Comparison of ENCODE assay signal across 9 cellular contexts in the genomic region with DNA sequence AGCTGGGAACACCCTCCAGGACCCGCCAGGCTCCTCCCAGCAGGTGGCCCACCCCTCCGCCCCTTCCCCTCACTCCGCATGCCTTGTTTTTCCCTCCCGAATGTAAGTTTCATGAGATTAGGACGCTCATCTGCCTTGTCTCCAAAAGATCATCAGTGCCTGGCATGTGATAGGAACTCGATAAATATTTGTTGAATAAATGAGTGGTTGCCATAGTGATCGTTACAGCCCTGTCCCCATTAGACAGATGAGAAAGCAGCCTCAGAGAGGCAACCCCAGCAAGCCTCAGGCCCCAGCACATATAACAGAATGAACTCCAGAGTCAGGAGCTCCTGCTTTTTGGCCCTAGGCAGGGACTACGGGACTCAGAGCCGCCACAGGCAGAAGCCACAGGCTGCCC. TPM values are rescaled to one million over a fixed set of nuclear protein-coding genes. Genes with fewer than 3 reads are reported as not detected.
DNase-seq lines count a peak whose midpoint lies in the region; ATAC-seq and TF ChIP-seq lines count a peak whose summit lies in the region.
"Had no signal": no experiment of that assay in that cellular context is flagged by ENCODE, and none has a peak within 500 bp of the region (broad histone marks: within the 10 kb centered on the region; RNA-seq: fewer than 3 reads in every experiment).

No MANE protein-coding gene starts in this region.

- H3K4me2 ChIP-seq in hepatocyte, result no peak overlapping the region

- H3K9me3 ChIP-seq in hepatocyte (ENCODE audit: low read depth), result no peaks in the 10 kb centered on the region
- H3K9me3 ChIP-seq in stomach smooth muscle (ENCODE audit: control insufficient read depth in 2 of 2, low read length in 2 of 2), result no peaks in the 10 kb centered on the region

- H3K4me3 ChIP-seq in hepatocyte (no peak overlapping the region), stomach smooth muscle (ENCODE audit: low read length in 2 of 2) (peak overlapping the region in 1 of 2 donors; percentile 52)

- no peak for ATAC-seq in GM21786 (IDR thresholded peaks at IDR 0.05; ENCODE audit: unreplicated experiment)

- H3K4me1 ChIP-seq in hepatocyte (ENCODE audit: insufficient read depth) (peaks cover 27% of the 10 kb centered on the region), stomach smooth muscle (ENCODE audit: control insufficient read depth, insufficient read depth, low read length) (peaks cover 59% of the 10 kb centered on the region)

- peak overlapping the region; percentile 65 to 69 for H3K9ac ChIP-seq in stomach smooth muscle (ENCODE audit: low read length in 2 of 2)

- no peak for TF ChIP-seq CTCF in hepatocyte (IDR thresholded peaks at IDR 0.05; ENCODE audit: poor library complexity)
- no peak for TF ChIP-seq CTCF in type B pancreatic cell (conservative IDR thresholded peaks at IDR 0.05)

- peak overlapping the region; percentile 16 for H3K27ac Mint-ChIP-seq in T-helper 1 cell treated with Interleukin-12 subunit alpha and Interleukin-12 subunit beta and Interleukin-4 antibody, amounts not matched to agents 30 μg/mL and 1 μg/mL, for 36 hours
- no peak overlapping the region for H3K27ac Mint-ChIP-seq in type B pancreatic cell

- H3K9me3 Mint-ChIP-seq in T-helper 1 cell treated with Interleukin-12 subunit alpha and Interleukin-12 subunit beta and Interleukin-4 antibody, amounts not matched to agents 30 μg/mL and 1 μg/mL, for 36 hours, result no peaks in the 10 kb centered on the region
- H3K9me3 Mint-ChIP-seq in type B pancreatic cell, result no peaks in the 10 kb centered on the region

- H3K36me3 ChIP-seq in hepatocyte (replicated peaks; ENCODE audit: insufficient read depth, low read depth) (no peaks in the 10 kb centered on the region), stomach smooth muscle (ENCODE audit: control insufficient read depth in 2 of 2, insufficient read depth in 2 of 2, low read length in 2 of 2) (peaks cover 16 to 22% of the 10 kb centered on the region in 2 donors)

- H4K20me1 ChIP-seq in hepatocyte (ENCODE audit: insufficient read depth, poor library complexity, severe bottlenecking), result no peaks in the 10 kb centered on the region

- no peak overlapping the region for H3K4me3 Mint-ChIP-seq in T-helper 1 cell treated with Interleukin-12 subunit alpha and Interleukin-12 subunit beta and Interleukin-4 antibody, amounts not matched to agents 30 μg/mL and 1 μg/mL, for 36 hours
- H3K4me3 Mint-ChIP-seq in type B pancreatic cell, result no peak overlapping the region

- peaks cover 4% of the 10 kb centered on the region for H3K79me2 ChIP-seq in hepatocyte

- H3K4me1 Mint-ChIP-seq in T-helper 1 cell treated with Interleukin-12 subunit alpha and Interleukin-12 subunit beta and Interleukin-4 antibody, amounts not matched to agents 30 μg/mL and 1 μg/mL, for 36 hours (ENCODE audit: low read depth), result peaks cover 26% of the 10 kb centered on the region
- peaks cover 27% of the 10 kb centered on the region for H3K4me1 Mint-ChIP-seq in type B pancreatic cell (ENCODE audit: unreplicated experiment)

- H3K27me3 Mint-ChIP-seq in T-helper 1 cell treated with Interleukin-12 subunit alpha and Interleukin-12 subunit beta and Interleukin-4 antibody, amounts not matched to agents 30 μg/mL and 1 μg/mL, for 36 hours (ENCODE audit: low read depth), result peaks cover 8% of the 10 kb centered on the region
- H3K27me3 Mint-ChIP-seq in type B pancreatic cell, result peaks cover 16% of the 10 kb centered on the region

- H3K27me3 ChIP-seq in hepatocyte, result no peaks in the 10 kb centered on the region
- H3K27me3 ChIP-seq in stomach smooth muscle (ENCODE audit: control insufficient read depth in 1 of 2, insufficient read depth in 2 of 2, low read length in 2 of 2), result no peaks in the 10 kb centered on the region

- H2AFZ ChIP-seq in hepatocyte, result no peak overlapping the region

- WGBS in hepatocyte (ENCODE audit: low lambda C conversion rate, missing lambda C conversion rate), result 79% methylated on average over 8 of the region's 9 CpGs

- DNase-seq in T-helper 1 cell (no peak), SHP77 treated with DMSO at 0.1 percent for 48 hours (lab: John Stamatoyannopoulos, UW) (peak; percentile 50), hepatocyte (ENCODE audit: low spot score) (no peak), type B pancreatic cell (ENCODE audit: extremely low spot score, unreplicated experiment) (no peak), dedifferentiated amniotic fluid mesenchymal stem cell (ENCODE audit: extremely low spot score) (no peak)
- DNase-seq: stimulated activated CD4-positive, alpha-beta T cell treated with anti-CD3 and anti-CD28 coated beads, Interleukin-4, amount 100 ng/mL, for 24 hours had no signal

- no peaks in the 10 kb centered on the region for H3K9me2 ChIP-seq in hepatocyte (replicated peaks; ENCODE audit: insufficient read depth)

- H3K36me3 Mint-ChIP-seq in T-helper 1 cell treated with Interleukin-12 subunit alpha and Interleukin-12 subunit beta and Interleukin-4 antibody, amounts not matched to agents 30 μg/mL and 1 μg/mL, for 36 hours (ENCODE audit: low read depth), result peaks cover 2% of the 10 kb centered on the region
- no peaks in the 10 kb centered on the region for H3K36me3 Mint-ChIP-seq in type B pancreatic cell

- H3K27ac ChIP-seq in hepatocyte, result peak overlapping the region; percentile 52
- H3K27ac ChIP-seq in stomach smooth muscle (ENCODE audit: low read length), result peak overlapping the region; percentile 94

RNA-seq across cellular contexts. Expression of a gene that starts 5.0 kb away (rescaled TPM):
- total RNA-seq in hepatocyte, result 2.6 and 5.1 TPM in 2 replicates
- polyA plus RNA-seq in hepatocyte, result 4.4 and 5.7 TPM in 2 replicates
- total RNA-seq in type B pancreatic cell (ENCODE audit: low replicate concordance), result 0.83 and 2.7 TPM in 2 replicates

RNA-seq across cellular contexts. Expression of a gene that starts 28.5 kb away (rescaled TPM):
- total RNA-seq in hepatocyte (0.20 and 0.50 TPM in 2 replicates), type B pancreatic cell (ENCODE audit: low replicate concordance) (0.36 TPM in 1 of 2 replicates, not detected in the other)
- 1.8 and 2.3 TPM in 2 replicates for polyA plus RNA-seq in hepatocyte

RNA-seq across cellular contexts. Expression of a gene that starts 41.8 kb away (rescaled TPM):
- total RNA-seq in hepatocyte, result 20.8 and 31.8 TPM in 2 replicates
- polyA plus RNA-seq in hepatocyte, result 20.6 and 28.9 TPM in 2 replicates
- total RNA-seq in type B pancreatic cell (ENCODE audit: low replicate concordance), result 54.9 and 58.2 TPM in 2 replicates
